Comparison of ENCODE assay signal across 19 cellular contexts in genomic region chr10:62457598-62457997, GRCh38.
DNase-seq lines count a peak whose midpoint lies in the region; ATAC-seq, FAIRE-seq and TF ChIP-seq lines count a peak whose summit lies in the region.
"Had no signal": no experiment of that assay in that cellular context is flagged by ENCODE, and none has a peak within 500 bp of the region (broad histone marks: within the 10 kb centered on the region; RNA-seq: fewer than 3 reads in every experiment).

No MANE protein-coding gene starts in this region.

- H3K27me3 Mint-ChIP-seq in effector memory CD8-positive, alpha-beta T cell: peaks cover 0 to 9% of the 10 kb centered on the region in 2 donors
- no peaks in the 10 kb centered on the region for H3K27me3 Mint-ChIP-seq in glutamatergic neuron (ENCODE audit: unreplicated experiment)

- no peaks in the 10 kb centered on the region for H3K36me3 Mint-ChIP-seq in effector memory CD8-positive, alpha-beta T cell (ENCODE audit: insufficient read depth)
- no peaks in the 10 kb centered on the region for H3K36me3 Mint-ChIP-seq in glutamatergic neuron (ENCODE audit: unreplicated experiment)

- in situ Hi-C loops in KBM-7 (cut with MboI; ENCODE audit: low pct_unique_long_range_greater_than_20kb, low sequenced_read_pairs): no loop called here

- H3K4me3 Mint-ChIP-seq in effector memory CD8-positive, alpha-beta T cell: peak overlapping the region; percentile 21 to 51
- no peak overlapping the region for H3K4me3 Mint-ChIP-seq in glutamatergic neuron (ENCODE audit: unreplicated experiment)

- peaks cover 23% of the 10 kb centered on the region in 2 donors for H3K4me1 Mint-ChIP-seq in effector memory CD8-positive, alpha-beta T cell (ENCODE audit: low read depth in 2 of 2)
- no peaks in the 10 kb centered on the region for H3K4me1 Mint-ChIP-seq in glutamatergic neuron (ENCODE audit: low read depth, unreplicated experiment)

- ATAC-seq in GM21528 (IDR thresholded peaks at IDR 0.05; ENCODE audit: low FRiP score, unreplicated experiment) (peak; percentile 44), HG03442 (IDR thresholded peaks at IDR 0.05; ENCODE audit: unreplicated experiment) (peak; percentile 21)
- ATAC-seq in effector memory CD8-positive, alpha-beta T cell (replicated peaks): peak; percentile 67
- ATAC-seq: activated CD4-positive, CD25-positive, alpha-beta regulatory T cell treated with anti-CD3 and anti-CD28 coated beads, Interleukin-2, amount 50 U/mL, for 24 hours; naive thymus-derived CD8-positive, alpha-beta T cell; psoas muscle had no signal

- H3K9me3 Mint-ChIP-seq in effector memory CD8-positive, alpha-beta T cell: no peaks in the 10 kb centered on the region
- H3K9me3 Mint-ChIP-seq in glutamatergic neuron (ENCODE audit: unreplicated experiment): no peaks in the 10 kb centered on the region
- H3K9me3 Mint-ChIP-seq: activated T-helper 2 cell treated with anti-CD3 and anti-CD28 coated beads, Interferon-gamma antibody, Interleukin-2, Interleukin-4, amounts not matched to agents 10 μg/mL and 5 μg/mL and 100 μg/mL, durations not matched to agents 14 hours and 24 hours and 36 hours had no signal

- no peak for FAIRE-seq in GM18507 (lab: Jason Lieb, UNC)
- FAIRE-seq: D721Med, G401.6, islet of Langerhans had no signal

- no peak overlapping the region for H3K27ac Mint-ChIP-seq in effector memory CD8-positive, alpha-beta T cell
- H3K27ac Mint-ChIP-seq in glutamatergic neuron (ENCODE audit: unreplicated experiment): no peak overlapping the region
- H3K27ac Mint-ChIP-seq: activated T-helper 2 cell treated with anti-CD3 and anti-CD28 coated beads, Interferon-gamma antibody, Interleukin-2, Interleukin-4, amounts not matched to agents 10 μg/mL and 5 μg/mL and 100 μg/mL, durations not matched to agents 14 hours and 24 hours and 36 hours; naive thymus-derived CD8-positive, alpha-beta T cell had no signal

- DNase-seq in GM18507 (ENCODE audit: extremely low spot score, insufficient read length, low read depth) (peak; percentile 15), occipital lobe (lab: John Stamatoyannopoulos, UW) (no peak), glutamatergic neuron (no peak), KBM-7 (no peak)
- DNase-seq in effector memory CD8-positive, alpha-beta T cell: no peak
- DNase-seq: heart right ventricle; naive thymus-derived CD8-positive, alpha-beta T cell; NCI-H146; NCI-H345; psoas muscle; SHP77 treated with DMSO at 0.1 percent for 48 hours; testis had no signal

- TF ChIP-seq CTCF in glutamatergic neuron (IDR thresholded peaks at IDR 0.05; ENCODE audit: partially characterized antibody, unreplicated experiment): no peak
